9 cellular contexts compared by ENCODE assay signal in genomic region chr21:45076245-45076661, GRCh38. TPM values are rescaled to one million over a fixed set of nuclear protein-coding genes. Genes with fewer than 3 reads are reported as not detected.
DNase-seq lines count a peak whose midpoint lies in the region; ATAC-seq and TF ChIP-seq lines count a peak whose summit lies in the region.
"Had no signal": no experiment of that assay in that cellular context is flagged by ENCODE, and none has a peak within 500 bp of the region (broad histone marks: within the 10 kb centered on the region; RNA-seq: fewer than 3 reads in every experiment).

No MANE protein-coding gene starts in this region.

- H3K9me3 ChIP-seq in Panc1 (ENCODE audit: control insufficient read depth, insufficient read depth, low read depth, low read length) (no peaks in the 10 kb centered on the region), gastrocnemius medialis (no peaks in the 10 kb centered on the region)

- H3K36me3 ChIP-seq in Panc1 (ENCODE audit: control insufficient read depth, insufficient read depth, low read length) (no peaks in the 10 kb centered on the region), gastrocnemius medialis (peaks cover 0 to under 1% of the 10 kb centered on the region in 2 donors)

- no peak for ATAC-seq in Panc1
- ATAC-seq in gastrocnemius medialis, result no peak
- ATAC-seq in sciatic nerve, result no peak
- no peak for ATAC-seq in GM19397 (IDR thresholded peaks at IDR 0.05; ENCODE audit: unreplicated experiment)

- TF ChIP-seq POLR2A in gastrocnemius medialis (IDR thresholded peaks at IDR 0.05), result no peak

- H3K4me1 ChIP-seq in Panc1 (ENCODE audit: control insufficient read depth, insufficient read depth, low read length) (peaks cover 11% of the 10 kb centered on the region), gastrocnemius medialis (peaks cover 27 to 31% of the 10 kb centered on the region in 2 donors)

- CTCF ChIA-PET in Panc1 (lab: Charles Lee), result interaction anchor here (0.5 kb wide), 1 partner anchor 127 kb away, joined by 3 read pairs; no protein-coding TSS in a partner anchor

- peak; percentile 46 for DNase-seq in GM03348 (ENCODE audit: low spot score)
- no peak for DNase-seq in Panc1 (ENCODE audit: low read depth, low spot score)
- no peak for DNase-seq in dorsolateral prefrontal cortex
- no peak for DNase-seq in gastrocnemius medialis
- DNase-seq in sciatic nerve (ENCODE audit: low spot score), result no peak
- DNase-seq in 8988T, result no peak
- DNase-seq: kidney, NCI-H2107 had no signal

- no peak for TF ChIP-seq CTCF in Panc1 (IDR thresholded peaks at IDR 0.05)
- TF ChIP-seq CTCF in dorsolateral prefrontal cortex (IDR thresholded peaks at IDR 0.05 in 54 of 56, conservative IDR thresholded peaks at IDR 0.05 in 2 of 56; ENCODE audit: low read depth in 1 of 56, partially characterized antibody in 56 of 56), result no peak
- TF ChIP-seq CTCF in gastrocnemius medialis (IDR thresholded peaks at IDR 0.05 in 4 of 5, conservative IDR thresholded peaks at IDR 0.05 in 1 of 5), result no peak

- H3K27ac ChIP-seq in Panc1 (ENCODE audit: low read length) (no peak overlapping the region), dorsolateral prefrontal cortex (no peak overlapping the region), gastrocnemius medialis (peak overlapping the region in 2 of 4 donors; percentile 48 to 74)

- POLR2A ChIA-PET in Panc1 (lab: Charles Lee), result no interaction called here

- H3K4me3 ChIP-seq in Panc1 (ENCODE audit: low read depth in 2 of 2, low read length in 2 of 2) (peak overlapping the region; percentile 53 to 62; a peak in 3 of 4 replicates), dorsolateral prefrontal cortex (peak overlapping the region in 44 of 59 donors; percentile 12 to 98 (median 78)), gastrocnemius medialis (peak overlapping the region; percentile 65 to 90 (median 74))

- no TSS peak for BruUV-seq in Panc1 (replicated peaks; lab: Mats Ljungman, UMichigan)

- in situ Hi-C loops in Panc1 (cut with HindIII; ENCODE audit: low pct_unique_long_range_greater_than_20kb, low sequenced_read_pairs) (no loop called here), gastrocnemius medialis (cut with MboI; ENCODE audit: low sequenced_read_pairs in 4 of 4) (loop anchor here in 1 of 4 donors (10.0 kb wide), 1 partner anchor 49 kb away; no protein-coding TSS in a partner anchor)

- no peaks in the 10 kb centered on the region for H3K27me3 ChIP-seq in Panc1 (ENCODE audit: control insufficient read depth, insufficient read depth, low read length)
- H3K27me3 ChIP-seq in dorsolateral prefrontal cortex, result no peaks in the 10 kb centered on the region
- no peaks in the 10 kb centered on the region for H3K27me3 ChIP-seq in gastrocnemius medialis

- intact Hi-C loops in Panc1 (cut with micrococcal nuclease; ENCODE audit: unreplicated experiment) (no loop called here), dorsolateral prefrontal cortex (cut with DNase I) (loop anchor here in 1 of 2 donors (10.0 kb wide), 1 partner anchor 271 kb away; the partner anchor contains the start of gene UBE2G2), gastrocnemius medialis (cut with DNase I; ENCODE audit: low total_unique reads) (no loop called here), sciatic nerve (cut with DNase I) (no loop called here)

RNA-seq across cellular contexts. Expression of gene ADARB1, which starts 1.9 kb away (rescaled TPM):
- total RNA-seq in Panc1 (2021; ENCODE audit: unreplicated experiment) (15.0 TPM), dorsolateral prefrontal cortex (10 to 100 TPM; 22.6 to 83.5 (median 57.4) TPM), gastrocnemius medialis (10 to 100 TPM in 1 of 4 donors, 1 to 10 TPM in 3; 5.9 to 11.5 (median 6.9) TPM), sciatic nerve (35.0 TPM)
- 9.3 TPM for polyA plus RNA-seq in Panc1 (2012; ENCODE audit: insufficient read length)
